17 cellular contexts compared by ENCODE assay signal in genomic region chr18:62720048-62720447, GRCh38. TPM values are rescaled to one million over a fixed set of nuclear protein-coding genes. Genes with fewer than 3 reads are reported as not detected.
DNase-seq lines count a peak whose midpoint lies in the region; ATAC-seq, FAIRE-seq and TF ChIP-seq lines count a peak whose summit lies in the region.
"Had no signal": no experiment of that assay in that cellular context is flagged by ENCODE, and none has a peak within 500 bp of the region (broad histone marks: within the 10 kb centered on the region; RNA-seq: fewer than 3 reads in every experiment).

No MANE protein-coding gene starts in this region.

- no peak for FAIRE-seq in kidney (lab: Jason Lieb, UNC)

- no peaks in the 10 kb centered on the region for H3K27me3 ChIP-seq in neural cell (ENCODE audit: insufficient read depth, low read depth, low read length)
- H3K27me3 ChIP-seq: colonic mucosa, esophagus squamous epithelium, Peyer's patch had no signal

- H3K27me3 Mint-ChIP-seq in Calu3 (ENCODE audit: unreplicated experiment): no peaks in the 10 kb centered on the region
- H3K27me3 Mint-ChIP-seq in chondrocyte (ENCODE audit: low read depth): no peaks in the 10 kb centered on the region
- peaks cover 2% of the 10 kb centered on the region for H3K27me3 Mint-ChIP-seq in activated CD4-positive, alpha-beta memory T cell treated with anti-CD3 and anti-CD28 coated beads for 36 hours
- H3K27me3 Mint-ChIP-seq: activated B cell treated with CpG ODN at 0.5 μM for 24 hours had no signal

- no peak for ATAC-seq in HG02759 (IDR thresholded peaks at IDR 0.05; ENCODE audit: unreplicated experiment)
- ATAC-seq: stimulated activated naive CD8-positive, alpha-beta T cell treated with anti-CD3 and anti-CD28 coated beads, Interleukin-15, Interleukin-2, amounts not matched to agents 100 U/mL and 50 U/mL, for 24 hours had no signal

- H3K36me3 ChIP-seq in neural cell (ENCODE audit: insufficient read depth, low read length) (no peaks in the 10 kb centered on the region), kidney (ENCODE audit: control insufficient read depth in 1 of 2, insufficient read depth in 2 of 2, low read length in 2 of 2) (no peaks in the 10 kb centered on the region)
- H3K36me3 ChIP-seq: colonic mucosa, esophagus squamous epithelium, Peyer's patch had no signal

- H3K9me3 Mint-ChIP-seq in Calu3 (ENCODE audit: low read depth, unreplicated experiment) (no peaks in the 10 kb centered on the region), chondrocyte (ENCODE audit: low read depth) (no peaks in the 10 kb centered on the region)
- H3K9me3 Mint-ChIP-seq in activated CD4-positive, alpha-beta memory T cell treated with anti-CD3 and anti-CD28 coated beads for 36 hours: no peaks in the 10 kb centered on the region
- H3K9me3 Mint-ChIP-seq: activated B cell treated with CpG ODN at 0.5 μM for 24 hours had no signal

- POLR2A ChIA-PET in activated CD4-positive, alpha-beta memory T cell treated with anti-CD3 and anti-CD28 coated beads for 36 hours (lab: Charles Lee): no interaction called here

- no TSS peak for BruUV-seq in Calu3 (replicated peaks; lab: Mats Ljungman, UMichigan)

- TF ChIP-seq EP300 in neural cell (conservative IDR thresholded peaks at IDR 0.05; ENCODE audit: poor library complexity, severe bottlenecking): no peak

- TF ChIP-seq CTCF in Calu3 (IDR thresholded peaks at IDR 0.05; ENCODE audit: unreplicated experiment) (no peak), NB4 (IDR thresholded peaks at IDR 0.05; ENCODE audit: low read depth, low read length) (no peak), chondrocyte (IDR thresholded peaks at IDR 0.05) (no peak), neural cell (IDR thresholded peaks at IDR 0.05; ENCODE audit: poor library complexity, severe bottlenecking) (no peak), kidney (IDR thresholded peaks at IDR 0.05; ENCODE audit: borderline replicate concordance, extremely low read depth, insufficient read depth) (no peak)

- peak overlapping the region; percentile 80 for H3K4me3 Mint-ChIP-seq in Calu3 (ENCODE audit: low read depth, unreplicated experiment)
- H3K4me3 Mint-ChIP-seq in chondrocyte (ENCODE audit: unreplicated experiment): peak overlapping the region; percentile 77
- no peak overlapping the region for H3K4me3 Mint-ChIP-seq in activated CD4-positive, alpha-beta memory T cell treated with anti-CD3 and anti-CD28 coated beads for 36 hours
- H3K4me3 Mint-ChIP-seq: activated B cell treated with CpG ODN at 0.5 μM for 24 hours had no signal

- no peak overlapping the region for H2AFZ ChIP-seq in neural cell (ENCODE audit: low read depth, low read length)

- H3K4me3 ChIP-seq in NB4 (ENCODE audit: low read depth, low read length) (peak overlapping the region; percentile 78), neural cell (ENCODE audit: low read length) (peak overlapping the region; percentile 67), kidney (ENCODE audit: low read length in 2 of 2) (no peak overlapping the region)
- H3K4me3 ChIP-seq: colonic mucosa had no signal

- H3K4me1 ChIP-seq in kidney (ENCODE audit: control insufficient read depth in 1 of 2, insufficient read depth in 1 of 2, low read depth in 1 of 2, low read length in 2 of 2): peaks cover 3 to 5% of the 10 kb centered on the region in 2 donors
- H3K4me1 ChIP-seq: colonic mucosa had no signal

- peak overlapping the region; percentile 85 for H3K4me2 ChIP-seq in neural cell (ENCODE audit: low read length)

- intact Hi-C loops in Calu3 (cut with micrococcal nuclease; ENCODE audit: unreplicated experiment) (no loop called here), kidney (cut with DNase I) (no loop called here)
- intact Hi-C loops in activated CD4-positive, alpha-beta memory T cell treated with anti-CD3 and anti-CD28 coated beads for 36 hours (cut with micrococcal nuclease): no loop called here

- no peak overlapping the region for H3K9ac ChIP-seq in neural cell (ENCODE audit: low read length)
- H3K9ac ChIP-seq in kidney (ENCODE audit: low read length in 2 of 2): no peak overlapping the region

- no peak for TF ChIP-seq RAD21 in neural cell (conservative IDR thresholded peaks at IDR 0.05)

- H4K20me1 ChIP-seq in neural cell (ENCODE audit: insufficient read depth): no peaks in the 10 kb centered on the region

- H3K27ac Mint-ChIP-seq in Calu3 (ENCODE audit: unreplicated experiment) (peak overlapping the region; percentile 86), chondrocyte (ENCODE audit: unreplicated experiment) (peak overlapping the region; percentile 46)
- no peak overlapping the region for H3K27ac Mint-ChIP-seq in activated CD4-positive, alpha-beta memory T cell treated with anti-CD3 and anti-CD28 coated beads for 36 hours
- H3K27ac Mint-ChIP-seq: activated B cell treated with CpG ODN at 0.5 μM for 24 hours had no signal

- H3K27ac ChIP-seq in neural cell (ENCODE audit: low read length): no peak overlapping the region
- no peak overlapping the region for H3K27ac ChIP-seq in kidney (ENCODE audit: low read depth in 2 of 2, low read length in 2 of 2)
- H3K27ac ChIP-seq: colonic mucosa, esophagus squamous epithelium, HL-60, Peyer's patch had no signal

- H3K36me3 Mint-ChIP-seq in Calu3 (ENCODE audit: insufficient read depth, unreplicated experiment) (peaks cover 57% of the 10 kb centered on the region), chondrocyte (ENCODE audit: low read depth) (no peaks in the 10 kb centered on the region)
- no peaks in the 10 kb centered on the region for H3K36me3 Mint-ChIP-seq in activated CD4-positive, alpha-beta memory T cell treated with anti-CD3 and anti-CD28 coated beads for 36 hours

- H3K9me2 ChIP-seq in neural cell (ENCODE audit: insufficient read depth, low read length): no peaks in the 10 kb centered on the region

- no peaks in the 10 kb centered on the region for H3F3A ChIP-seq in neural cell (ENCODE audit: insufficient read depth, low read length, poor library complexity, severe bottlenecking)

- no peaks in the 10 kb centered on the region for H3K9me3 ChIP-seq in neural cell (ENCODE audit: low read length)
- no peaks in the 10 kb centered on the region for H3K9me3 ChIP-seq in kidney (ENCODE audit: control insufficient read depth in 1 of 2, low read length in 2 of 2)
- H3K9me3 ChIP-seq: colonic mucosa, esophagus squamous epithelium, Peyer's patch had no signal

- DNase-seq in Calu3 (no peak), NB4 (ENCODE audit: low read depth) (no peak), chondrocyte (ENCODE audit: low spot score) (no peak), kidney (no peak), HCEC 1CT (no peak)
- DNase-seq in activated CD4-positive, alpha-beta memory T cell treated with anti-CD3 and anti-CD28 coated beads for 36 hours: no peak
- DNase-seq: activated B cell treated with CpG ODN at 0.5 μM for 24 hours; activated CD8-positive, alpha-beta memory T cell treated with anti-CD3 and anti-CD28 coated beads, Interleukin-2, amount 50 U/mL, for 4 hours; colonic mucosa; esophagus squamous epithelium; NCI-H187; NCI-H524 treated with DMSO at 0.1 percent for 48 hours; Peyer's patch had no signal

- no peak for TF ChIP-seq POLR2A in NB4 (IDR thresholded peaks at IDR 0.05; ENCODE audit: extremely low read depth, insufficient read length)

- H3K79me2 ChIP-seq in neural cell (replicated peaks; ENCODE audit: insufficient read depth, low read length): peaks cover 79% of the 10 kb centered on the region

- peaks cover 38% of the 10 kb centered on the region for H3K4me1 Mint-ChIP-seq in Calu3 (ENCODE audit: low read depth, unreplicated experiment)
- H3K4me1 Mint-ChIP-seq in chondrocyte (ENCODE audit: low read depth): peaks cover 76% of the 10 kb centered on the region
- H3K4me1 Mint-ChIP-seq in activated CD4-positive, alpha-beta memory T cell treated with anti-CD3 and anti-CD28 coated beads for 36 hours (ENCODE audit: low read depth): peaks cover 39% of the 10 kb centered on the region

- CTCF ChIA-PET in Calu3 (lab: Charles Lee): interaction anchor here (0.7 to 1.4 kb wide), 3 partner anchors 38 to 238 kb away, joined by 3 to 4 read pairs (median 3); no protein-coding TSS in a partner anchor
- CTCF ChIA-PET in activated CD4-positive, alpha-beta memory T cell treated with anti-CD3 and anti-CD28 coated beads for 36 hours (lab: Charles Lee): interaction anchor here (1.0 to 1.3 kb wide), 3 partner anchors 57 to 263 kb away, joined by 3 to 5 read pairs (median 4); no protein-coding TSS in a partner anchor

TF ChIP-seq in neural cell, 6 proteins besides CTCF, POLR2A, EP300 and RAD21:
- no peak for TF ChIP-seq SMC3 (conservative IDR thresholded peaks at IDR 0.05; ENCODE audit: poor library complexity)
- no peak for TF ChIP-seq POLR2AphosphoS5 (IDR thresholded peaks at IDR 0.05)
- TF ChIP-seq REST (IDR thresholded peaks at IDR 0.05; ENCODE audit: borderline replicate concordance): no peak
- no peak for TF ChIP-seq EZH2 (IDR thresholded peaks at IDR 0.05; ENCODE audit: borderline replicate concordance, insufficient read depth, low read length, poor library complexity, severe bottlenecking)
TF ChIP-seq in neural cell: peak in this region for 0.

RNA-seq across cellular contexts. Expression of gene PHLPP1, which starts 4.7 kb away (rescaled TPM):
- total RNA-seq in Calu3 (2022): 28.0 and 32.8 TPM in 2 replicates
- 9.3 to 13.2 TPM (median 10.4 TPM) in 3 replicates for total RNA-seq in chondrocyte
- 4.5 and 5.1 TPM in 2 replicates for polyA plus RNA-seq in neural cell
- 17.1 and 17.8 TPM in 2 replicates for polyA minus RNA-seq in neural cell
- 1 to 10 TPM; 8.0 to 8.7 TPM for total RNA-seq in activated CD4-positive, alpha-beta memory T cell treated with anti-CD3 and anti-CD28 coated beads for 36 hours
- 13.0 TPM for total RNA-seq in kidney
- 2.9 TPM for polyA plus RNA-seq in kidney (ENCODE audit: insufficient read depth, low read depth, low replicate concordance)

Comparison
In these comparisons a context has a peak if more than half of its experiments do, and no peak if none do; other contexts are left out.
1. H3K4me3 ChIP-seq: peak in NB4 (single experiment) and neural cell (single experiment); none in kidney (0 of 2).